ENCODE assay signal across 15 cellular contexts in the genomic region with DNA sequence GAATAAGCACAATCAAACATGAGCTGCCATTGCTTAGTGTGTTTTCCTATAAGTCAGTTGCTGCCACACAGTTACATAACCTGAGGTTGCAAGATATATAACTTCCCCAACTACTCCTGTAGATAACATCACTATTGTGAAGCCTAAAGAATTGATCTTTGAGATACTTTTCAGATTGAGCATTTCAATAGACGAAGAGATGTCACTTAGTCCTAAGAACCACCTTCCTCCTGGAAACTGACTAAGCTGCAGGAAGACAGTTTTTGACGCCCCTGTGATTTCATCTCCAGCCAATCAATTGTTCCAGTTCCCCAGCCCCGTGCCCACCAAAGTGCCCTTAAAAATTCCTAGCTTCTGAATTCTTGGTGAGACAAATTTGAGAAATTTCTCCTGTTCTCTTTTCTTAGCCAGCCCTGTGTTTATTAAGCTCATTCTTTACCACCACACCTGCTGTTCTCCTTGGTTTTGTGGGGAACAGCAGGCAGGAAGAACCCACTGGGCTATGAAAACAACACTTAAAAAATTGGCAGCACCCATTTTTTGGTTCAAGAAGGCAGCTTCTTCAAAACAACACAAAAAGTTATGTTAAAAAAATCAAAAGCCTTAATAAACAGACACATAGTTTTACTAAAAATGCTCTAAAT.
A peak's percentile ranks its signal among the peaks of the same experiment; 100 is the strongest.
DNase-seq lines count a peak whose midpoint lies in the region; ATAC-seq, FAIRE-seq and TF ChIP-seq lines count a peak whose summit lies in the region.
"Had no signal": no experiment of that assay in that cellular context is flagged by ENCODE, and none has a peak within 500 bp of the region (broad histone marks: within the 10 kb centered on the region; RNA-seq: fewer than 3 reads in every experiment).

No MANE protein-coding gene starts in this region.

- H3K36me3 ChIP-seq in DND-41 (ENCODE audit: insufficient read depth, low read length): no peaks in the 10 kb centered on the region
- H3K36me3 ChIP-seq in OCI-LY3 (replicated peaks; ENCODE audit: low read depth, low read length): no peaks in the 10 kb centered on the region
- H3K36me3 ChIP-seq: BLaER1 had no signal

- H3K79me2 ChIP-seq in DND-41 (ENCODE audit: insufficient read depth, low read length): no peaks in the 10 kb centered on the region
- H3K79me2 ChIP-seq in OCI-LY3 (ENCODE audit: low read length): no peaks in the 10 kb centered on the region

- FAIRE-seq in HTR-8/SVneo (lab: Jason Lieb, UNC): peak; percentile 46
- FAIRE-seq: GM12878 had no signal

- H3K4me1 ChIP-seq in DND-41 (ENCODE audit: insufficient read depth, low read length): peaks cover 15% of the 10 kb centered on the region
- no peaks in the 10 kb centered on the region for H3K4me1 ChIP-seq in OCI-LY3 (ENCODE audit: low read length)
- H3K4me1 ChIP-seq: BLaER1 had no signal

- no peaks in the 10 kb centered on the region for H3K9me3 ChIP-seq in DND-41 (ENCODE audit: insufficient read depth, low read length, severe bottlenecking)
- no peaks in the 10 kb centered on the region for H3K9me3 ChIP-seq in OCI-LY3 (ENCODE audit: insufficient read depth, low read length)
- H3K9me3 ChIP-seq: BLaER1 had no signal

- H2AFZ ChIP-seq in DND-41 (ENCODE audit: low read depth, low read length) (peak overlapping the region; percentile 28; the same call in 1 of the 2 replicates), OCI-LY3 (ENCODE audit: low read depth, low read length) (peak overlapping the region; percentile 29; the same call in 1 of the 2 replicates)

- TF ChIP-seq CTCF in DND-41 (IDR thresholded peaks at IDR 0.05; ENCODE audit: borderline replicate concordance, extremely low read depth, low read length, poor library complexity, severe bottlenecking): no peak
- TF ChIP-seq CTCF in OCI-LY3 (IDR thresholded peaks at IDR 0.05; ENCODE audit: low read depth, low read length): no peak

- H3K4me3 ChIP-seq in DND-41 (ENCODE audit: low read depth in 1 of 2, low read length in 2 of 2) (no peak overlapping the region), OCI-LY3 (ENCODE audit: low read length) (no peak overlapping the region)
- H3K4me3 ChIP-seq: BLaER1, GM12878 had no signal

- H3K9ac ChIP-seq in DND-41 (ENCODE audit: low read depth, low read length) (no peak overlapping the region), OCI-LY3 (ENCODE audit: low read length) (no peak overlapping the region)
- H3K9ac ChIP-seq: BLaER1 had no signal

- no peak overlapping the region for H3K4me2 ChIP-seq in DND-41 (ENCODE audit: insufficient read depth, low read length)
- H3K4me2 ChIP-seq in OCI-LY3 (ENCODE audit: low read length): no peak overlapping the region
- H3K4me2 ChIP-seq: BLaER1 had no signal

- H4K20me1 ChIP-seq in DND-41 (ENCODE audit: insufficient read depth, low read length) (no peaks in the 10 kb centered on the region), OCI-LY3 (ENCODE audit: insufficient read depth, low read length) (no peaks in the 10 kb centered on the region)
- H4K20me1 ChIP-seq: BLaER1 had no signal

- ATAC-seq in DND-41 (ENCODE audit: insufficient read depth, low read depth) (peak; percentile 62), GM18520 (IDR thresholded peaks at IDR 0.05; ENCODE audit: unreplicated experiment) (no peak)
- ATAC-seq: GM12878 had no signal

- H3K27ac ChIP-seq in DND-41 (ENCODE audit: low read length) (peak overlapping the region; percentile 20), OCI-LY3 (ENCODE audit: low read length) (no peak overlapping the region)
- H3K27ac ChIP-seq: BLaER1, RWPE1 had no signal

- H3K27me3 ChIP-seq in DND-41 (ENCODE audit: insufficient read depth, low read length, poor library complexity): no peaks in the 10 kb centered on the region
- no peaks in the 10 kb centered on the region for H3K27me3 ChIP-seq in OCI-LY3 (ENCODE audit: low read depth, low read length)
- H3K27me3 ChIP-seq: BLaER1 had no signal

- DNase-seq in DND-41 (no peak), HTR-8/SVneo (ENCODE audit: insufficient read length, low spot score) (no peak), left kidney (ENCODE audit: low read depth, low spot score) (peak; percentile 18), DMS53 (lab: John Stamatoyannopoulos, UW) (no peak)
- DNase-seq in stimulated activated CD4-positive, alpha-beta T cell treated with anti-CD3 and anti-CD28 coated beads, Interleukin-4, amount 100 ng/mL, for 24 hours: no peak
- DNase-seq: NCI-H1092 treated with DMSO at 0.1 percent for 48 hours, NCI-H1694, NCI-H2107, NCI-H446 treated with DMSO at 0.1 percent for 48 hours, NCI-H774 had no signal
